15 cellular contexts compared by ENCODE assay signal in genomic region chr4:140653718-140654515, GRCh38.
DNase-seq lines count a peak whose midpoint lies in the region; ATAC-seq, FAIRE-seq and TF ChIP-seq lines count a peak whose summit lies in the region.
"Had no signal": no experiment of that assay in that cellular context is flagged by ENCODE, and none has a peak within 500 bp of the region (broad histone marks: within the 10 kb centered on the region; RNA-seq: fewer than 3 reads in every experiment).

No MANE protein-coding gene starts in this region.

- no peak overlapping the region for H3K27ac ChIP-seq in A549
- H3K27ac ChIP-seq in esophagus muscularis mucosa (replicated peaks in 1 of 4) = no peak overlapping the region
- peak overlapping the region; percentile 68 for H3K27ac ChIP-seq in mesodermal cell (ENCODE audit: low read depth, low read length, severe bottlenecking)
- H3K27ac ChIP-seq: gastrocnemius medialis had no signal

- CTCF ChIA-PET in A549 (lab: Yijun Ruan, JAX) = interaction anchor here (1.4 kb wide), 1 partner anchor 12 kb away, joined by 3 read pairs; no protein-coding TSS in a partner anchor

- POLR2A ChIA-PET in A549 (lab: Yijun Ruan, JAX) = no interaction called here

- TF ChIP-seq RAD21 in A549 (conservative IDR thresholded peaks at IDR 0.05 in 1 of 2, IDR thresholded peaks at IDR 0.05 in 1 of 2) = no peak

- WGBS in A549 (ENCODE audit: missing lambda C conversion rate) = 79% methylated on average over 8 of the region's 8 CpGs
- WGBS in esophagus muscularis mucosa = 66% methylated on average over 8 of the region's 8 CpGs
- 73 to 96% methylated on average over 3 to 4 of the region's 8 CpGs for WGBS in mesodermal cell (ENCODE audit: insufficient coverage in 2 of 2), 2 experiments

- TF ChIP-seq POLR2A in A549 (IDR thresholded peaks at IDR 0.05; ENCODE audit: low read length) (no peak), esophagus muscularis mucosa (IDR thresholded peaks at IDR 0.05; ENCODE audit: low read depth) (no peak)

- H3K4me2 ChIP-seq in A549 = no peak overlapping the region

- no peaks in the 10 kb centered on the region for H3K27me3 ChIP-seq in esophagus muscularis mucosa
- H3K27me3 ChIP-seq: gastrocnemius medialis had no signal

- no peak for TF ChIP-seq CTCF in A549 (IDR thresholded peaks at IDR 0.05)
- no peak for TF ChIP-seq CTCF in esophagus muscularis mucosa (IDR thresholded peaks at IDR 0.05)

- FAIRE-seq in A549 (lab: Jason Lieb, UNC) = no peak

- H3K4me1 ChIP-seq in A549 (no peaks in the 10 kb centered on the region), esophagus muscularis mucosa (peaks cover 0 to 8% (median 5%) of the 10 kb centered on the region in 4 donors), mesodermal cell (ENCODE audit: control insufficient read depth, insufficient read depth, low read length, poor library complexity, severe bottlenecking) (peaks cover 6% of the 10 kb centered on the region)
- H3K4me1 ChIP-seq: gastrocnemius medialis had no signal

- DNase-seq in A549 (ENCODE audit: low read depth in 1 of 2, low spot score in 1 of 2) (no peak), NCI-H2227 treated with DMSO at 0.1 percent for 48 hours (lab: John Stamatoyannopoulos, UW) (peak; percentile 48), esophagus muscularis mucosa (ENCODE audit: extremely low spot score) (peak; percentile 39), SHP77 (lab: John Stamatoyannopoulos, UW) (no peak)
- DNase-seq: activated naive CD8-positive, alpha-beta T cell treated with anti-CD3 and anti-CD28 coated beads for 36 hours; AML-193; gastrocnemius medialis; NCI-H1694; RPMI8226; stimulated activated CD4-positive, alpha-beta T cell treated with anti-CD3 and anti-CD28 coated beads, Interleukin-1b, Interleukin-23, amount 100 ng/mL, for 48 hours had no signal

- H3K4me3 ChIP-seq in A549 (no peak overlapping the region), esophagus muscularis mucosa (no peak overlapping the region), mesodermal cell (ENCODE audit: extremely low read depth, insufficient read depth, low read length, poor library complexity, severe bottlenecking) (no peak overlapping the region)
- H3K4me3 ChIP-seq: gastrocnemius medialis had no signal

- H3K9me3 ChIP-seq in A549 (no peaks in the 10 kb centered on the region), esophagus muscularis mucosa (no peaks in the 10 kb centered on the region), mesodermal cell (ENCODE audit: control insufficient read depth, low read length) (no peaks in the 10 kb centered on the region)
- H3K9me3 ChIP-seq: gastrocnemius medialis had no signal

- intact Hi-C loops in esophagus muscularis mucosa (cut with DNase I) = no loop called here

- TF ChIP-seq EP300 in A549 (IDR thresholded peaks at IDR 0.05) (no peak), esophagus muscularis mucosa (IDR thresholded peaks at IDR 0.05) (no peak)

- no peak for ATAC-seq in A549
- no peak for ATAC-seq in HG03342 (IDR thresholded peaks at IDR 0.05; ENCODE audit: unreplicated experiment)
- no peak for ATAC-seq in HG03521 (IDR thresholded peaks at IDR 0.05; ENCODE audit: unreplicated experiment)
- ATAC-seq in HG02852 (IDR thresholded peaks at IDR 0.05; ENCODE audit: unreplicated experiment) = no peak
- ATAC-seq: gastrocnemius medialis, HCT116 had no signal

- H3K36me3 ChIP-seq in esophagus muscularis mucosa (peaks cover 16 to 71% (median 46%) of the 10 kb centered on the region in 4 donors), mesodermal cell (ENCODE audit: control insufficient read depth, insufficient read depth, low read length) (peaks cover 79% of the 10 kb centered on the region)

TF ChIP-seq in A549, 52 proteins besides CTCF, POLR2A, EP300 and RAD21:
- TF ChIP-seq MAFK (IDR thresholded peaks at IDR 0.05; ENCODE audit: partially characterized antibody) (peak; percentile 66), HOXA7 (CRISPR knock-in tag; IDR thresholded peaks at IDR 0.05) (no peak)

Comparison
In these comparisons a context has a peak if more than half of its experiments do, and no peak if none do; other contexts are left out.
1. DNase-seq: peak in NCI-H2227 treated with DMSO at 0.1 percent for 48 hours (single experiment) and esophagus muscularis mucosa (single experiment); none in A549 (0 of 2) and SHP77 (0 of 2).